Comparison of ENCODE assay signal across 1 cellular context in the genomic region with DNA sequence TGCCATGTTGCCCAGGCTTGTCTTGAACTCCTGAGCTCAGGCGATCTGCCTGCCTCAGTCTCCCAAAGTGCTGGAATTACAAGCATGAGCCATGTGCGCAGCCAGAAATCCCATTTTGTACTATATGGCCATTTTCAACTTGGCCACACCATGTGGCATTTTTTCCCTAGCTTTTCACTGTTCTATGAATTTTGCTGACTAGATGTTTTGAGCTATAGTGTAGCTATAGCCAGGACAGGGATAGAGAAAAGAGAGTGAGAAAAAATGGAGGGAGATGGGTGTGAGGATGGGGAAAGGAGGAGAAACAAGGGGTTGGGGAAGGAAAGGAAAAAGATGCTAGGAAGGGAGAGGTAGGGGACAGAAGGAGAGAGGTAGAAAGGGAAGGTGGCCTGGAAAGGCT.
TF ChIP-seq lines count a peak whose summit lies in the region.

No MANE protein-coding gene starts in this region.

TF ChIP-seq in WTC11, 78 proteins besides CTCF, POLR2A, EP300 and RAD21 (continued from another document):
- no peak for TF ChIP-seq ATF2 (CRISPR knock-in tag; IDR thresholded peaks at IDR 0.05; ENCODE audit: borderline replicate concordance, low read depth)
- no peak for TF ChIP-seq PRRX2 (CRISPR knock-in tag; IDR thresholded peaks at IDR 0.05)
